ENCODE assay signal across 19 cellular contexts in the genomic region with DNA sequence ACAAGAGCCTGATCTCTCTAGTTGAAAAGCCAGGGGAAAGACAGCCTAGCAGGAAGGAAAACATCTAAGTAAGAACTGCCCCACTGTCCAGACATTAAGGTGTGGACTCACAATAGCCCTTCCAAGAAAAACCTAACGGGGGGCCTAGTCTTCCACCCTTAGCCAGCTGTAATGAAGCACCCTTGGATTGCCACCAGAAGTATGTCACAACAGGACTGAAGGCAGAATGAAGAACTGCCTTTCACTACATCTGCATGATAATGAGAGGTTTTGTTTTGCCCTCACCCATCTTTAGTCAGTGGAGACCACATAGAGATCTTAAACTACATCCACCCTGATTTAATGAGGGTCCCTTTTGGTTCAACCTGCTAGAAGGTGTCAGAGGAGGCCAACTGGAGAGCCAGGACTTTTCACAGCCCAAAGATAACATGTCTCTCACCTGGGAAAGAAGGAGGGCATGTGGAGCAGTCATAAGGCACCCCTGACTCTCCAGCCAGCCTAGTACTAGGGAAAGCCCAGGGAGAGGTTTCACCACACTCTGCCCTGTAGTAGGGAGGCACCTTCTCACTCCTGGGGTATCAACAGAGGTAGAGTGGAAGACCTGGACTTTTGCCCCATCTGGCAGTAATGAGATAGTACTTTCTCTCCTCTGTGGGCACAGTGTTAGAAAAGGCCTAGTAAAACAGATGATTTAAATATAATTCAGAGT.
"Had no signal": no experiment of that assay in that cellular context is flagged by ENCODE, and none has a peak within 500 bp of the region (broad histone marks: within the 10 kb centered on the region; RNA-seq: fewer than 3 reads in every experiment).

No MANE protein-coding gene starts in this region.

- H3K4me3 Mint-ChIP-seq: effector memory CD8-positive, alpha-beta T cell; natural killer cell; stimulated activated naive B cell treated with anti-CD40 and anti-IgM and Interleukin-4, amounts not matched to agents 10 μg/mL and 1 μg/mL and 100 μg/mL, for 72 hours; stimulated activated naive CD8-positive, alpha-beta T cell treated with anti-CD3 and anti-CD28 coated beads, Interleukin-15, Interleukin-2, amounts not matched to agents 100 ng/mL and 50 ng/mL, for 24 hours had no signal

- H3K36me3 Mint-ChIP-seq: stimulated activated naive B cell treated with anti-CD40 and anti-IgM and Interleukin-4, amounts not matched to agents 10 μg/mL and 1 μg/mL and 100 μg/mL, for 72 hours had no signal

- H3K36me3 ChIP-seq: lower lobe of right lung, ovary, sigmoid colon, thoracic aorta, tibial nerve, upper lobe of left lung, uterus had no signal

- H3K4me1 Mint-ChIP-seq: natural killer cell; stimulated activated naive B cell treated with anti-CD40 and anti-IgM and Interleukin-4, amounts not matched to agents 10 μg/mL and 1 μg/mL and 100 μg/mL, for 72 hours had no signal

- DNase-seq: cortex of kidney; effector memory CD8-positive, alpha-beta T cell; left ventricle myocardium superior; lower lobe of right lung; natural killer cell; occipital lobe; ovary; posterior cingulate gyrus; psoas muscle; right cardiac atrium; sigmoid colon; stimulated activated CD4-positive, alpha-beta T cell treated with anti-CD3 and anti-CD28 coated beads, Interleukin-2, amount 100 ng/mL, for 24 hours; stimulated activated CD4-positive, alpha-beta T cell treated with anti-CD3 and anti-CD28 coated beads, Interleukin-4, amount 100 ng/mL, for 24 hours; stimulated activated naive B cell treated with anti-CD40 and anti-IgM and Interleukin-4, amounts not matched to agents 10 μg/mL and 1 μg/mL and 100 μg/mL, for 72 hours; upper lobe of left lung; uterus had no signal

- H3K27me3 ChIP-seq: ovary, sigmoid colon, tibial nerve, upper lobe of left lung, uterus had no signal

- H3K9me3 ChIP-seq: lower lobe of right lung, ovary, psoas muscle, sigmoid colon, thoracic aorta, tibial nerve, uterus had no signal

- H3K4me1 ChIP-seq: lower lobe of right lung, psoas muscle, sigmoid colon, tibial nerve, upper lobe of left lung, uterus had no signal

- H3K27ac ChIP-seq: lower lobe of right lung, ovary, psoas muscle, sigmoid colon, thoracic aorta, tibial nerve, upper lobe of left lung, uterus had no signal

- H3K4me3 ChIP-seq: lower lobe of right lung, ovary, psoas muscle, sigmoid colon, thoracic aorta, tibial nerve, upper lobe of left lung, uterus had no signal

- H3K27me3 Mint-ChIP-seq: effector memory CD8-positive, alpha-beta T cell; stimulated activated naive B cell treated with anti-CD40 and anti-IgM and Interleukin-4, amounts not matched to agents 10 μg/mL and 1 μg/mL and 100 μg/mL, for 72 hours; stimulated activated naive CD8-positive, alpha-beta T cell treated with anti-CD3 and anti-CD28 coated beads, Interleukin-15, Interleukin-2, amounts not matched to agents 100 ng/mL and 50 ng/mL, for 24 hours had no signal

- H3K27ac Mint-ChIP-seq: effector memory CD8-positive, alpha-beta T cell; natural killer cell; stimulated activated naive B cell treated with anti-CD40 and anti-IgM and Interleukin-4, amounts not matched to agents 10 μg/mL and 1 μg/mL and 100 μg/mL, for 72 hours; stimulated activated naive CD8-positive, alpha-beta T cell treated with anti-CD3 and anti-CD28 coated beads, Interleukin-15, Interleukin-2, amounts not matched to agents 100 ng/mL and 50 ng/mL, for 24 hours had no signal
